Comparison of ENCODE assay signal across 1 cellular context in genomic region chr6:168071620-168072019, GRCh38.
TF ChIP-seq lines count a peak whose summit lies in the region.

No MANE protein-coding gene starts in this region.

TF ChIP-seq in GM23338, 12 proteins besides CTCF, POLR2A, EP300 and RAD21 (continued from another document):
- no peak for TF ChIP-seq POLR2AphosphoS5 (IDR thresholded peaks at IDR 0.05; ENCODE audit: low read depth)
